Comparison of ENCODE assay signal across 4 cellular contexts in the genomic region with DNA sequence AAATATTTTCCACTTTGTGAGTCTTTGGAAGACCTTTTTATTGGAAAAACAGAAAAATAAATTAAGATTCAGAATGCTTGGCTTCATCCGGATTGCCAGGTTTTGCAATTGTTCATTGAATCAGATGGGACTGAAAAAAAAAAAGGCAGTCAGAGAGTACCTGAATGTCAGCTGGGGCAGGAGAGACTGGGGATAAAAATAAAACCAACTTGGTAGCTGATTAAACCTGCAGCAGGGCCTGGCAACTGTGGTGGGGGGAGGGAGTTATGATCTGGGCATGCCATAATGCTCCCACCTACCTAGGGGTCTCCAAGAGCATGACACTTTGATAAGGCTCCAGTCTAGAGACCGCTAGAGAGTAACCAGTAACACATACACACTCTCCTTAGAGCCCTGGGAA.
"Had no signal": no experiment of that assay in that cellular context is flagged by ENCODE, and none has a peak within 500 bp of the region (broad histone marks: within the 10 kb centered on the region; RNA-seq: fewer than 3 reads in every experiment).

No MANE protein-coding gene starts in this region.

- DNase-seq: H9, HCEC 1CT, IMR-90 had no signal

- H3K27ac Mint-ChIP-seq: GM23338 had no signal

- H3K4me2 ChIP-seq: GM23338 had no signal

- ATAC-seq: GM23338 had no signal

- H2AFZ ChIP-seq: GM23338 had no signal

- H3K4me3 ChIP-seq: GM23338 had no signal

- H3K4me3 Mint-ChIP-seq: GM23338, H9 had no signal
